Comparison of ENCODE assay signal across 1 cellular context in genomic region chr16:66608241-66609138, GRCh38.
TF ChIP-seq lines count a peak whose summit lies in the region.

No MANE protein-coding gene starts in this region.

TF ChIP-seq in HCT116, 20 proteins besides CTCF, POLR2A, EP300 and RAD21 (continued from another document):
- TF ChIP-seq ZBTB33 (IDR thresholded peaks at IDR 0.05; ENCODE audit: extremely low read depth, insufficient replicate concordance, low read length) (no peak), SP1 (IDR thresholded peaks at IDR 0.05; ENCODE audit: low read depth) (no peak), EZH2 (IDR thresholded peaks at IDR 0.05) (no peak)
